ENCODE assay signal across 1 cellular context in genomic region chr12:22357531-22357930, GRCh38.
TF ChIP-seq lines count a peak whose summit lies in the region.

No MANE protein-coding gene starts in this region.

TF ChIP-seq in HepG2, 621 proteins besides CTCF, POLR2A, EP300 and RAD21 (continued from another document):
- TF ChIP-seq CREBL2 (CRISPR knock-in tag; IDR thresholded peaks at IDR 0.05; ENCODE audit: borderline replicate concordance) (no peak), ZNF251 (CRISPR knock-in tag; IDR thresholded peaks at IDR 0.05) (no peak), ZNF513 (CRISPR knock-in tag; conservative IDR thresholded peaks at IDR 0.05) (no peak), SALL1 (CRISPR knock-in tag; IDR thresholded peaks at IDR 0.05) (no peak)
